Comparison of ENCODE assay signal across 8 cellular contexts in the genomic region with DNA sequence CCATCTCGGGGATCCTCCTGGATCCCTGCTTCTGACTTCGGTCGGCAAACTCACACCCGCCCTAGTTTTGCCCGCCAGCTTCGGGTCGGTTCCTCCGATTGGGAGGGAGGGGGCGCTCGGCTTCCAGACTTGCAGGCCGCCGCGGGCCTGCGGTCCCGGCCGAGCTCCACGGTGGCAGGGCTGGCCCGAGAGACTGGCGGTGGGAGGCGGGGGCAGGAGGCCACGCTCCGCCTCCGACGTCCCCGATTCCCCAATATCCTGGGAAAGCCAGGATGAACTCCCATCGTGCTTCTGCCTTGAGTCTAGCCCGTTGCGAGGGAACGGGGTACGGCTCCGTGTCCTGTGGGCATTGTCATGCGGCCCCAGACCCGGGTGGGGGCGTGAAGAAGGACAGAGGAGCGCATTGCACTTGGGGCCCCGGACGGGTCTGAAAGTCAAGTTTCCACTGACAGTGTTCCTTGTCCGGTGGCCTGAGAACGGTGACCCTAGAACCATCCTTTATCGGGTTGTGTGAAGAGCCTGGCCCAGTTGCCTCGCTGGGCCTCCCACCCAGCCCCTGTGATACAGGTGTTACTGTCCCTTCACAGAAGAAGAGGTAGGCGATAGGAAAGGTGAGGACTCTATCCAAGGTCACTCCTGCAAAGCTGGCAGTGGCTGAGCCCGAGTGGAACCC. TPM values are rescaled to one million over a fixed set of nuclear protein-coding genes. Genes with fewer than 3 reads are reported as not detected.
DNase-seq lines count a peak whose midpoint lies in the region; ATAC-seq and TF ChIP-seq lines count a peak whose summit lies in the region.

No MANE protein-coding gene starts in this region.

- CTCF ChIA-PET in activated CD4-positive, alpha-beta T cell treated with anti-CD3 and anti-CD28 coated beads, Interleukin-2, amount 10 ng/mL, durations not matched to agents 7 days and 5 days (lab: Charles Lee), result interaction anchor here (0.8 to 1.6 kb wide), 7 partner anchors 11 to 337 kb away, joined by 3 to 8 read pairs (median 3); no protein-coding TSS in a partner anchor

- H3K4me3 Mint-ChIP-seq in activated CD4-positive, alpha-beta T cell treated with anti-CD3 and anti-CD28 coated beads, Interleukin-2, amount 10 ng/mL, durations not matched to agents 7 days and 5 days, result peak overlapping the region; percentile 27

- POLR2A ChIA-PET in activated CD4-positive, alpha-beta T cell treated with anti-CD3 and anti-CD28 coated beads, Interleukin-2, amount 10 ng/mL, durations not matched to agents 7 days and 5 days (lab: Charles Lee), result no interaction called here

- peaks cover 16% of the 10 kb centered on the region for H3K4me1 Mint-ChIP-seq in activated CD4-positive, alpha-beta T cell treated with anti-CD3 and anti-CD28 coated beads, Interleukin-2, amount 10 ng/mL, durations not matched to agents 7 days and 5 days

- peak; percentile 62 for ATAC-seq in GM19351 (IDR thresholded peaks at IDR 0.05; ENCODE audit: unreplicated experiment)
- peak; percentile 86 for ATAC-seq in left lung
- no peak for ATAC-seq in HG03565 (IDR thresholded peaks at IDR 0.05; ENCODE audit: unreplicated experiment)

- no peak overlapping the region for H3K27ac Mint-ChIP-seq in activated CD4-positive, alpha-beta T cell treated with anti-CD3 and anti-CD28 coated beads, Interleukin-2, amount 10 ng/mL, durations not matched to agents 7 days and 5 days

- no peaks in the 10 kb centered on the region for H3K9me3 Mint-ChIP-seq in activated CD4-positive, alpha-beta T cell treated with anti-CD3 and anti-CD28 coated beads, Interleukin-2, amount 10 ng/mL, durations not matched to agents 7 days and 5 days

- no peaks in the 10 kb centered on the region for H3K36me3 ChIP-seq in BE2C
- no peaks in the 10 kb centered on the region for H3K36me3 ChIP-seq in left lung

- no peaks in the 10 kb centered on the region for H3K36me3 Mint-ChIP-seq in activated CD4-positive, alpha-beta T cell treated with anti-CD3 and anti-CD28 coated beads, Interleukin-2, amount 10 ng/mL, durations not matched to agents 7 days and 5 days (ENCODE audit: low read depth)

- H3K9me3 ChIP-seq in BE2C (no peaks in the 10 kb centered on the region), left lung (no peaks in the 10 kb centered on the region)

- no peak overlapping the region for H3K27ac ChIP-seq in left lung

- intact Hi-C loops in left lung (cut with DNase I), result loop anchor here in 1 of 2 donors (5.0 kb wide), 1 partner anchor 334 kb away; no protein-coding TSS in a partner anchor

- TF ChIP-seq CTCF in BE2C (IDR thresholded peaks at IDR 0.05; ENCODE audit: low read depth, low read length), result peak; percentile 55
- TF ChIP-seq CTCF in left lung (IDR thresholded peaks at IDR 0.05), result peak; percentile 72 to 74

- H3K4me3 ChIP-seq in BE2C (ENCODE audit: low read depth, low read length) (no peak overlapping the region), left lung (peak overlapping the region in 1 of 2 donors; percentile 47)

- DNase-seq in BE2C, result peak; percentile 73
- DNase-seq in NCI-H2029 (lab: John Stamatoyannopoulos, UW), result peak; percentile 48
- peak; percentile 62 for DNase-seq in activated CD4-positive, alpha-beta T cell treated with anti-CD3 and anti-CD28 coated beads, Interleukin-2, amount 10 ng/mL, durations not matched to agents 7 days and 5 days
- peak; percentile 90 for DNase-seq in dermis blood vessel endothelial cell
- peak; percentile 81 to 95 for DNase-seq in left lung
- peak; percentile 62 to 76 for DNase-seq in stimulated activated CD4-positive, alpha-beta T cell treated with anti-CD3 and anti-CD28 coated beads, Interleukin-2, amount 100 ng/mL, for 24 hours

- no peaks in the 10 kb centered on the region for H3K4me1 ChIP-seq in BE2C
- peaks cover 19 to 70% of the 10 kb centered on the region in 2 donors for H3K4me1 ChIP-seq in left lung

- peaks cover 60% of the 10 kb centered on the region for H3K27me3 Mint-ChIP-seq in activated CD4-positive, alpha-beta T cell treated with anti-CD3 and anti-CD28 coated beads, Interleukin-2, amount 10 ng/mL, durations not matched to agents 7 days and 5 days

- H3K27me3 ChIP-seq in BE2C (peaks cover 51% of the 10 kb centered on the region), left lung (peaks cover 49 to 95% of the 10 kb centered on the region in 2 donors)

RNA-seq across cellular contexts. Expression of a gene that starts 2.4 kb away (rescaled TPM):
- not detected for polyA plus RNA-seq in BE2C (2012; ENCODE audit: insufficient read depth, insufficient read length, low read depth)
- total RNA-seq in activated CD4-positive, alpha-beta T cell treated with anti-CD3 and anti-CD28 coated beads, Interleukin-2, amount 10 ng/mL, durations not matched to agents 7 days and 5 days, result not detected
- total RNA-seq in dermis blood vessel endothelial cell (8.5 and 11.8 TPM in 2 replicates), left lung (1 to 10 TPM in 1 of 2 donors, under 1 TPM in 1; 0.67 to 2.0 TPM)
